15 cellular contexts compared by ENCODE assay signal in genomic region chr12:120887253-120888043, GRCh38. TPM values are rescaled to one million over a fixed set of nuclear protein-coding genes. Genes with fewer than 3 reads are reported as not detected.
DNase-seq lines count a peak whose midpoint lies in the region; ATAC-seq and TF ChIP-seq lines count a peak whose summit lies in the region.
"Had no signal": no experiment of that assay in that cellular context is flagged by ENCODE, and none has a peak within 500 bp of the region (broad histone marks: within the 10 kb centered on the region; RNA-seq: fewer than 3 reads in every experiment).

No MANE protein-coding gene starts in this region.

- peak; percentile 8 for DNase-seq in activated CD8-positive, alpha-beta memory T cell treated with anti-CD3 and anti-CD28 coated beads, Interleukin-2, amount 50 U/mL, for 24 hours (ENCODE audit: extremely low read depth)
- no peak for DNase-seq in activated CD8-positive, alpha-beta memory T cell treated with anti-CD3 and anti-CD28 coated beads for 24 hours
- DNase-seq in activated T-cell treated with anti-CD3 and anti-CD28 coated beads, Interleukin-2, amount 50 U/mL, for 4 hours, result peak; percentile 14
- DNase-seq in naive B cell (no peak), erythroblast (lab: John Stamatoyannopoulos, UW) (no peak), esophagus muscularis mucosa (ENCODE audit: extremely low spot score) (no peak)
- DNase-seq in stimulated activated naive CD8-positive, alpha-beta T cell treated with anti-CD3 and anti-CD28 coated beads, Interleukin-15, amount 100 ng/mL, for 72 hours, result peak; percentile 21 to 38
- DNase-seq: anterior cingulate cortex, endodermal cell, left cardiac atrium, trophoblast cell had no signal

- H3K36me3 Mint-ChIP-seq in activated T-cell treated with anti-CD3 and anti-CD28 coated beads, Interleukin-2, amount 50 U/mL, for 4 hours (ENCODE audit: insufficient read depth), result peaks cover 7% of the 10 kb centered on the region
- H3K36me3 Mint-ChIP-seq in naive B cell, result no peaks in the 10 kb centered on the region

- H3K4me3 Mint-ChIP-seq in activated T-cell treated with anti-CD3 and anti-CD28 coated beads, Interleukin-2, amount 50 U/mL, for 4 hours, result no peak overlapping the region
- peak overlapping the region in 3 of 8 donors; percentile 21 to 64 (median 39) for H3K4me3 Mint-ChIP-seq in naive B cell
- H3K4me3 Mint-ChIP-seq in stimulated activated naive CD8-positive, alpha-beta T cell treated with anti-CD3 and anti-CD28 coated beads, Interleukin-15, amount 100 ng/mL, for 72 hours, result peak overlapping the region; percentile 21 to 48
- H3K4me3 Mint-ChIP-seq: endodermal cell had no signal

- no peaks in the 10 kb centered on the region for H3K9me3 ChIP-seq in esophagus muscularis mucosa
- H3K9me3 ChIP-seq: A549, right atrium auricular region had no signal

- ATAC-seq in activated T-cell treated with anti-CD3 and anti-CD28 coated beads, Interleukin-2, amount 50 U/mL, for 4 hours, result peak; percentile 76 to 77
- ATAC-seq in naive B cell (ENCODE audit: low read depth in 2 of 2), result no peak
- ATAC-seq in stimulated activated naive CD8-positive, alpha-beta T cell treated with anti-CD3 and anti-CD28 coated beads, Interleukin-15, amount 100 ng/mL, for 72 hours, result peak; percentile 70
- no peak for ATAC-seq in GM19397 (IDR thresholded peaks at IDR 0.05; ENCODE audit: unreplicated experiment)
- ATAC-seq: A549, left cardiac atrium had no signal

- no peak overlapping the region for H3K4me3 ChIP-seq in esophagus muscularis mucosa
- H3K4me3 ChIP-seq: A549, right atrium auricular region had no signal

- no peaks in the 10 kb centered on the region for H3K27me3 Mint-ChIP-seq in activated T-cell treated with anti-CD3 and anti-CD28 coated beads, Interleukin-2, amount 50 U/mL, for 4 hours (ENCODE audit: low read depth)
- no peaks in the 10 kb centered on the region for H3K27me3 Mint-ChIP-seq in naive B cell
- no peaks in the 10 kb centered on the region for H3K27me3 Mint-ChIP-seq in stimulated activated naive CD8-positive, alpha-beta T cell treated with anti-CD3 and anti-CD28 coated beads, Interleukin-15, amount 100 ng/mL, for 72 hours

- no peaks in the 10 kb centered on the region for H3K27me3 ChIP-seq in esophagus muscularis mucosa
- H3K27me3 ChIP-seq: right atrium auricular region had no signal

- no peak for TF ChIP-seq CTCF in esophagus muscularis mucosa (IDR thresholded peaks at IDR 0.05)

- intact Hi-C loops in esophagus muscularis mucosa (cut with DNase I), result no loop called here

- H3K9me3 Mint-ChIP-seq in activated T-cell treated with anti-CD3 and anti-CD28 coated beads, Interleukin-2, amount 50 U/mL, for 4 hours, result no peaks in the 10 kb centered on the region
- H3K9me3 Mint-ChIP-seq in naive B cell, result no peaks in the 10 kb centered on the region
- H3K9me3 Mint-ChIP-seq in stimulated activated naive CD8-positive, alpha-beta T cell treated with anti-CD3 and anti-CD28 coated beads, Interleukin-15, amount 100 ng/mL, for 72 hours, result no peaks in the 10 kb centered on the region
- H3K9me3 Mint-ChIP-seq: endodermal cell had no signal

- peaks cover 61% of the 10 kb centered on the region for H3K4me1 Mint-ChIP-seq in activated T-cell treated with anti-CD3 and anti-CD28 coated beads, Interleukin-2, amount 50 U/mL, for 4 hours (ENCODE audit: low read depth)
- H3K4me1 Mint-ChIP-seq in naive B cell, result peaks cover 40 to 81% (median 65%) of the 10 kb centered on the region in 3 donors
- H3K4me1 Mint-ChIP-seq in stimulated activated naive CD8-positive, alpha-beta T cell treated with anti-CD3 and anti-CD28 coated beads, Interleukin-15, amount 100 ng/mL, for 72 hours, result peaks cover 61% of the 10 kb centered on the region

- peak overlapping the region in 4 of 6 donors; percentile 42 to 75 (median 64) for H3K27ac Mint-ChIP-seq in naive B cell
- no peak overlapping the region for H3K27ac Mint-ChIP-seq in stimulated activated naive CD8-positive, alpha-beta T cell treated with anti-CD3 and anti-CD28 coated beads, Interleukin-15, amount 100 ng/mL, for 72 hours
- H3K27ac Mint-ChIP-seq: endodermal cell had no signal

- no peak overlapping the region for H3K27ac ChIP-seq in esophagus muscularis mucosa (replicated peaks in 1 of 4)
- H3K27ac ChIP-seq: A549, C4-2B, right atrium auricular region had no signal

- peaks cover 30 to 55% (median 49%) of the 10 kb centered on the region in 4 donors for H3K4me1 ChIP-seq in esophagus muscularis mucosa
- H3K4me1 ChIP-seq: A549 had no signal

- no peak for TF ChIP-seq EP300 in esophagus muscularis mucosa (IDR thresholded peaks at IDR 0.05)

- WGBS in esophagus muscularis mucosa, result 64% methylated on average over 5 of the region's 5 CpGs

- H3K36me3 ChIP-seq in esophagus muscularis mucosa, result no peaks in the 10 kb centered on the region
- H3K36me3 ChIP-seq: right atrium auricular region had no signal

- TF ChIP-seq POLR2A in erythroblast (IDR thresholded peaks at IDR 0.05; ENCODE audit: low read length), result no peak
- no peak for TF ChIP-seq POLR2A in esophagus muscularis mucosa (IDR thresholded peaks at IDR 0.05; ENCODE audit: low read depth)

RNA-seq across cellular contexts. Expression of gene SPPL3, which starts 16.7 kb away (rescaled TPM):
- 10 to 100 TPM; 21.6 to 28.0 (median 22.8) TPM for total RNA-seq in activated T-cell treated with anti-CD3 and anti-CD28 coated beads, Interleukin-2, amount 50 U/mL, for 4 hours
- 10 to 100 TPM; 17.5 to 47.5 (median 30.1) TPM for polyA plus RNA-seq in naive B cell (ENCODE audit: low read depth in 6 of 6)
- 10 to 100 TPM; 18.4 to 32.1 (median 21.8) TPM for total RNA-seq in esophagus muscularis mucosa

Comparison
In these comparisons a context has a peak if more than half of its experiments do, and no peak if none do; other contexts are left out.
1. DNase-seq: peak in activated CD8-positive, alpha-beta memory T cell treated with anti-CD3 and anti-CD28 coated beads, Interleukin-2, amount 50 U/mL, for 24 hours (single experiment), activated T-cell treated with anti-CD3 and anti-CD28 coated beads, Interleukin-2, amount 50 U/mL, for 4 hours (single experiment) and stimulated activated naive CD8-positive, alpha-beta T cell treated with anti-CD3 and anti-CD28 coated beads, Interleukin-15, amount 100 ng/mL, for 72 hours (2 of 2); none in activated CD8-positive, alpha-beta memory T cell treated with anti-CD3 and anti-CD28 coated beads for 24 hours (single experiment), naive B cell (single experiment), erythroblast (0 of 2) and esophagus muscularis mucosa (single experiment).
2. ATAC-seq: peak in activated T-cell treated with anti-CD3 and anti-CD28 coated beads, Interleukin-2, amount 50 U/mL, for 4 hours (2 of 2) and stimulated activated naive CD8-positive, alpha-beta T cell treated with anti-CD3 and anti-CD28 coated beads, Interleukin-15, amount 100 ng/mL, for 72 hours (single experiment); none in naive B cell (0 of 2) and GM19397 (single experiment).
3. H3K27ac Mint-ChIP-seq: peak in naive B cell (4 of 6); none in stimulated activated naive CD8-positive, alpha-beta T cell treated with anti-CD3 and anti-CD28 coated beads, Interleukin-15, amount 100 ng/mL, for 72 hours (0 of 2).